Comparison of ENCODE assay signal across 10 cellular contexts in genomic region chr2:42877936-42878335, GRCh38.
"Had no signal": no experiment of that assay in that cellular context is flagged by ENCODE, and none has a peak within 500 bp of the region (broad histone marks: within the 10 kb centered on the region; RNA-seq: fewer than 3 reads in every experiment).

No MANE protein-coding gene starts in this region.

- H3K4me3 Mint-ChIP-seq: activated T-helper 1 cell treated with anti-CD3 and anti-CD28 coated beads, Interleukin-12 subunit alpha, Interleukin-12 subunit beta, Interleukin-2, Interleukin-4 antibody, amounts not matched to agents 30 ng/mL and 10 ng/mL and 1 ng/mL, durations not matched to agents 14 hours and 24 hours and 36 hours; naive B cell; stimulated activated memory B cell treated with anti-CD40 and anti-IgM and Interleukin-4, amounts not matched to agents 10 μg/mL and 1 μg/mL and 100 μg/mL, for 72 hours; T-helper 1 cell treated with Interleukin-12 subunit alpha and Interleukin-12 subunit beta and Interleukin-4 antibody, amounts not matched to agents 30 μg/mL and 1 μg/mL, for 36 hours had no signal

- H3K27me3 Mint-ChIP-seq: naive B cell; stimulated activated memory B cell treated with anti-CD40 and anti-IgM and Interleukin-4, amounts not matched to agents 10 μg/mL and 1 μg/mL and 100 μg/mL, for 72 hours had no signal

- H3K27ac Mint-ChIP-seq: activated T-helper 1 cell treated with anti-CD3 and anti-CD28 coated beads, Interleukin-12 subunit alpha, Interleukin-12 subunit beta, Interleukin-2, Interleukin-4 antibody, amounts not matched to agents 30 ng/mL and 10 ng/mL and 1 ng/mL, durations not matched to agents 14 hours and 24 hours and 36 hours; naive B cell; stimulated activated memory B cell treated with anti-CD40 and anti-IgM and Interleukin-4, amounts not matched to agents 10 μg/mL and 1 μg/mL and 100 μg/mL, for 72 hours; T-helper 1 cell treated with Interleukin-12 subunit alpha and Interleukin-12 subunit beta and Interleukin-4 antibody, amounts not matched to agents 30 μg/mL and 1 μg/mL, for 36 hours had no signal

- H3K9me3 ChIP-seq: body of pancreas, transverse colon had no signal

- ATAC-seq: SK-N-SH treated with all-trans-retinoic acid at 6 μM for 48 hours had no signal

- H3K9me3 Mint-ChIP-seq: activated T-helper 1 cell treated with anti-CD3 and anti-CD28 coated beads, Interleukin-12 subunit alpha, Interleukin-12 subunit beta, Interleukin-2, Interleukin-4 antibody, amounts not matched to agents 30 ng/mL and 10 ng/mL and 1 ng/mL, durations not matched to agents 14 hours and 24 hours and 36 hours; naive B cell; stimulated activated memory B cell treated with anti-CD40 and anti-IgM and Interleukin-4, amounts not matched to agents 10 μg/mL and 1 μg/mL and 100 μg/mL, for 72 hours; T-helper 1 cell treated with Interleukin-12 subunit alpha and Interleukin-12 subunit beta and Interleukin-4 antibody, amounts not matched to agents 30 μg/mL and 1 μg/mL, for 36 hours had no signal

- H3K36me3 Mint-ChIP-seq: naive B cell; stimulated activated memory B cell treated with anti-CD40 and anti-IgM and Interleukin-4, amounts not matched to agents 10 μg/mL and 1 μg/mL and 100 μg/mL, for 72 hours had no signal

- H3K4me3 ChIP-seq: body of pancreas, transverse colon had no signal

- H3K36me3 ChIP-seq: transverse colon had no signal

- H3K27me3 ChIP-seq: body of pancreas, transverse colon had no signal

- H3K27ac ChIP-seq: body of pancreas had no signal

- DNase-seq: activated naive CD4-positive, alpha-beta T cell treated with Interleukin-2 at 50 U/mL for 16 hours; naive B cell; retina; substantia nigra; transverse colon had no signal
